In the genomic region with DNA sequence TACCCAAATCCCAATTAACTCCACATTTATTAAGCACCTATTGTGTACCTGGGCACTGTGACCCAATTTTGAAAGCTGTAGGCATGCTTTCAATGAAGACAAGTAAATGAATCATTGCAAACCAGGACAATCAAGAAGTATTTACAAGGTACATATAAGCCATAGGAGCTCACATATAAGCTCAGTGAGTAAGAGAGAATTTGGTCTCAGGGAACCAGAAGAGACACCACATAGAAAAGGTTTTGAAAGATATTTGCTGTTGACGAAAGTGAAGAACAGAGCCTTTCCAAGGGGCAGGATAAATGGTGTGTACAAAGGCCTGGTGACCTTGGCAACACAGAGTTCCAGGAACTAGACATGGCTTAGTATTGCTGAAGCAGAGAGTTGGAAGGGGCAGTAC, we compare ENCODE assay signal across 27 cellular contexts.
DNase-seq lines count a peak whose midpoint lies in the region; ATAC-seq, FAIRE-seq and TF ChIP-seq lines count a peak whose summit lies in the region.
"Had no signal": no experiment of that assay in that cellular context is flagged by ENCODE, and none has a peak within 500 bp of the region (broad histone marks: within the 10 kb centered on the region; RNA-seq: fewer than 3 reads in every experiment).

No MANE protein-coding gene starts in this region.

- H3K4me3 Mint-ChIP-seq in stimulated activated naive CD8-positive, alpha-beta T cell treated with anti-CD3 and anti-CD28 coated beads, Interleukin-15, Interleukin-2, amounts not matched to agents 100 ng/mL and 50 ng/mL, for 24 hours, result peak overlapping the region; percentile 93
- peak overlapping the region in 1 of 2 donors; percentile 13 for H3K4me3 Mint-ChIP-seq in stimulated activated naive CD8-positive, alpha-beta T cell treated with anti-CD3 and anti-CD28 coated beads, Interleukin-15, amount 100 ng/mL, for 72 hours
- H3K4me3 Mint-ChIP-seq in immature natural killer cell (no peak overlapping the region), mesothelial cell of epicardium (no peak overlapping the region)
- H3K4me3 Mint-ChIP-seq: CD14-positive monocyte; H9; T-helper 2 cell treated with Interferon-gamma antibody and Interleukin-4, amounts not matched to agents 5 μg/mL and 100 μg/mL, for 36 hours had no signal

- H3K4me3 ChIP-seq in K562, result no peak overlapping the region
- H3K4me3 ChIP-seq: thyroid gland had no signal

- TF ChIP-seq EP300 in K562 (IDR thresholded peaks at IDR 0.05; ENCODE audit: low read length), result no peak

- H3K4me1 ChIP-seq in K562 (replicated peaks in 1 of 2; ENCODE audit: control insufficient read depth in 2 of 2, insufficient read depth in 2 of 2, low read length in 2 of 2), result peaks cover under 1 to 56% of the 10 kb centered on the region in 2 experiments

- H3K27ac Mint-ChIP-seq in stimulated activated naive CD8-positive, alpha-beta T cell treated with anti-CD3 and anti-CD28 coated beads, Interleukin-15, Interleukin-2, amounts not matched to agents 100 ng/mL and 50 ng/mL, for 24 hours, result peak overlapping the region; percentile 85
- H3K27ac Mint-ChIP-seq in stimulated activated naive CD8-positive, alpha-beta T cell treated with anti-CD3 and anti-CD28 coated beads, Interleukin-15, amount 100 ng/mL, for 72 hours, result no peak overlapping the region
- no peak overlapping the region for H3K27ac Mint-ChIP-seq in immature natural killer cell
- no peak overlapping the region for H3K27ac Mint-ChIP-seq in mesothelial cell of epicardium
- H3K27ac Mint-ChIP-seq: H9; T-helper 2 cell treated with Interferon-gamma antibody and Interleukin-4, amounts not matched to agents 5 μg/mL and 100 μg/mL, for 36 hours had no signal

- no peak for TF ChIP-seq RAD21 in K562 (CRISPR knock-in tag; conservative IDR thresholded peaks at IDR 0.05 in 1 of 2, IDR thresholded peaks at IDR 0.05 in 1 of 2)

- H3K4me2 ChIP-seq in K562 (ENCODE audit: insufficient read depth, low read length), result no peak overlapping the region

- no peak overlapping the region for H3K27ac ChIP-seq in K562 (ENCODE audit: extremely low read depth, low read depth, low read length)
- H3K27ac ChIP-seq: thyroid gland, VCaP had no signal

- no peak for DNase-seq in stimulated activated naive CD8-positive, alpha-beta T cell treated with anti-CD3 and anti-CD28 coated beads, Interleukin-15, amount 100 ng/mL, for 72 hours
- no peak for DNase-seq in K562 (ENCODE audit: extremely low read depth in 1 of 4, low spot score in 3 of 4)
- DNase-seq in immature natural killer cell, result no peak
- DNase-seq in mesothelial cell of epicardium (ENCODE audit: low spot score in 2 of 2, unreplicated experiment in 2 of 2), result no peak
- no peak for DNase-seq in activated CD8-positive, alpha-beta memory T cell treated with anti-CD3 and anti-CD28 coated beads, Interleukin-2, amount 50 U/mL, for 4 hours
- DNase-seq: activated CD8-positive, alpha-beta memory T cell treated with anti-CD3 and anti-CD28 coated beads, Interleukin-2, amount 50 U/mL, for 48 hours; aorta; central memory CD4-positive, alpha-beta T cell; dermis blood vessel endothelial cell; EL; H9; Karpas-422; NCI-H1092; NCI-H187 treated with DMSO at 0.1 percent for 48 hours; NCI-H226; NCI-H748 treated with DMSO at 0.1 percent for 48 hours; stimulated activated naive CD8-positive, alpha-beta T cell treated with anti-CD3 and anti-CD28 coated beads, Interleukin-15, Interleukin-2, amounts not matched to agents 100 U/mL and 50 U/mL, for 24 hours; thyroid gland had no signal

- H3K36me3 ChIP-seq in K562 (ENCODE audit: control insufficient read depth, insufficient read depth, low read length), result no peaks in the 10 kb centered on the region; the same call in 2 of the 3 replicates
- H3K36me3 ChIP-seq: thyroid gland had no signal

- POLR2A ChIA-PET in K562 (lab: Yijun Ruan, JAX), result no interaction called here

- BruUV-seq in K562 (replicated peaks; lab: Mats Ljungman, UMichigan), result no TSS peak

- CTCF ChIA-PET in K562 (lab: Yijun Ruan, JAX; ENCODE audit: low intra/inter-chr PET ratio), result no interaction called here

- no peak overlapping the region for H2AFZ ChIP-seq in K562 (ENCODE audit: low read depth, low read length)

- peaks cover 98% of the 10 kb centered on the region for H3K4me1 Mint-ChIP-seq in stimulated activated naive CD8-positive, alpha-beta T cell treated with anti-CD3 and anti-CD28 coated beads, Interleukin-15, Interleukin-2, amounts not matched to agents 100 ng/mL and 50 ng/mL, for 24 hours (ENCODE audit: low read depth)
- H3K4me1 Mint-ChIP-seq in stimulated activated naive CD8-positive, alpha-beta T cell treated with anti-CD3 and anti-CD28 coated beads, Interleukin-15, amount 100 ng/mL, for 72 hours, result peaks cover 94% of the 10 kb centered on the region
- H3K4me1 Mint-ChIP-seq in immature natural killer cell, result peaks cover 20 to 25% of the 10 kb centered on the region in 2 donors
- peaks cover 45% of the 10 kb centered on the region for H3K4me1 Mint-ChIP-seq in mesothelial cell of epicardium

- peaks cover 4% of the 10 kb centered on the region for H3K9me1 ChIP-seq in K562 (ENCODE audit: control insufficient read depth, insufficient read depth, low read length)

- no peaks in the 10 kb centered on the region for H3K27me3 ChIP-seq in K562 (ENCODE audit: control insufficient read depth in 2 of 2, insufficient read depth in 2 of 2, low read length in 2 of 2)
- H3K27me3 ChIP-seq: thyroid gland had no signal

- FAIRE-seq in K562 (lab: Jason Lieb, UNC), result no peak
- peak; percentile 81 for FAIRE-seq in islet of Langerhans (lab: Jason Lieb, UNC)
- FAIRE-seq: D721Med, HTR-8/SVneo had no signal

- no peak for ATAC-seq in stimulated activated naive CD8-positive, alpha-beta T cell treated with anti-CD3 and anti-CD28 coated beads, Interleukin-15, amount 100 ng/mL, for 72 hours
- ATAC-seq in K562, result no peak
- ATAC-seq: Right ventricle myocardium inferior; sciatic nerve; stimulated activated naive CD8-positive, alpha-beta T cell treated with anti-CD3 and anti-CD28 coated beads, Interleukin-15, Interleukin-2, amounts not matched to agents 100 U/mL and 50 U/mL, for 24 hours had no signal

- peaks cover 86% of the 10 kb centered on the region for H3K79me2 ChIP-seq in K562 (ENCODE audit: control insufficient read depth, insufficient read depth, low read length)

- TF ChIP-seq CTCF in K562 (IDR thresholded peaks at IDR 0.05 in 2 of 3, conservative IDR thresholded peaks at IDR 0.05 in 1 of 3; ENCODE audit: insufficient read depth in 2 of 3, low read depth in 1 of 3, low read length in 3 of 3) (no peak), mesothelial cell of epicardium (IDR thresholded peaks at IDR 0.05; ENCODE audit: unreplicated experiment) (no peak)

- no peaks in the 10 kb centered on the region for H4K20me1 ChIP-seq in K562 (replicated peaks; ENCODE audit: control insufficient read depth, insufficient read depth, low read length)

- no peaks in the 10 kb centered on the region for H3K9me3 ChIP-seq in K562 (replicated peaks; ENCODE audit: control insufficient read depth, insufficient read depth, low read depth, low read length)
- H3K9me3 ChIP-seq: thyroid gland had no signal

- TF ChIP-seq POLR2A in K562 (conservative IDR thresholded peaks at IDR 0.05), result no peak

- no peaks in the 10 kb centered on the region for H3K36me3 Mint-ChIP-seq in stimulated activated naive CD8-positive, alpha-beta T cell treated with anti-CD3 and anti-CD28 coated beads, Interleukin-15, Interleukin-2, amounts not matched to agents 100 ng/mL and 50 ng/mL, for 24 hours (ENCODE audit: low read depth)
- H3K36me3 Mint-ChIP-seq in immature natural killer cell (no peaks in the 10 kb centered on the region), mesothelial cell of epicardium (no peaks in the 10 kb centered on the region)

- in situ Hi-C loops in K562 (cut with MboI), result no loop called here

- no peak overlapping the region for H3K9ac ChIP-seq in K562 (ENCODE audit: insufficient read depth in 1 of 2, low read depth in 2 of 2, low read length in 2 of 2)

- WGBS in K562 (ENCODE audit: insufficient coverage, low coverage, missing lambda C conversion rate), result 56% methylated on average over 1 of the region's 1 CpG

- no peaks in the 10 kb centered on the region for H3K27me3 Mint-ChIP-seq in stimulated activated naive CD8-positive, alpha-beta T cell treated with anti-CD3 and anti-CD28 coated beads, Interleukin-15, Interleukin-2, amounts not matched to agents 100 ng/mL and 50 ng/mL, for 24 hours
- no peaks in the 10 kb centered on the region for H3K27me3 Mint-ChIP-seq in stimulated activated naive CD8-positive, alpha-beta T cell treated with anti-CD3 and anti-CD28 coated beads, Interleukin-15, amount 100 ng/mL, for 72 hours
- peaks cover 0 to 5% (median 4%) of the 10 kb centered on the region in 3 donors for H3K27me3 Mint-ChIP-seq in immature natural killer cell (ENCODE audit: low read depth in 3 of 3)
- no peaks in the 10 kb centered on the region for H3K27me3 Mint-ChIP-seq in mesothelial cell of epicardium (ENCODE audit: low read depth)

- H3K9me3 Mint-ChIP-seq in stimulated activated naive CD8-positive, alpha-beta T cell treated with anti-CD3 and anti-CD28 coated beads, Interleukin-15, Interleukin-2, amounts not matched to agents 100 ng/mL and 50 ng/mL, for 24 hours, result no peaks in the 10 kb centered on the region
- no peaks in the 10 kb centered on the region for H3K9me3 Mint-ChIP-seq in stimulated activated naive CD8-positive, alpha-beta T cell treated with anti-CD3 and anti-CD28 coated beads, Interleukin-15, amount 100 ng/mL, for 72 hours
- peaks cover 0 to 1% (median 0%) of the 10 kb centered on the region in 6 donors for H3K9me3 Mint-ChIP-seq in immature natural killer cell
- no peaks in the 10 kb centered on the region for H3K9me3 Mint-ChIP-seq in mesothelial cell of epicardium
- H3K9me3 Mint-ChIP-seq: CD14-positive monocyte; H9; T-helper 2 cell treated with Interferon-gamma antibody and Interleukin-4, amounts not matched to agents 5 μg/mL and 100 μg/mL, for 36 hours had no signal

- intact Hi-C loops in K562 (cut with micrococcal nuclease), result no loop called here

TF ChIP-seq in K562, 482 proteins besides CTCF, POLR2A, EP300 and RAD21 (continues in another document):
- TF ChIP-seq ZNF324 (CRISPR knock-in tag; IDR thresholded peaks at IDR 0.05), result no peak
